In genomic region chr20:15236812-15237211, GRCh38 we compare ENCODE assay signal across 8 cellular contexts.
DNase-seq lines count a peak whose midpoint lies in the region; ATAC-seq lines count a peak whose summit lies in the region.

No MANE protein-coding gene starts in this region.

- no peaks in the 10 kb centered on the region for H3K36me3 Mint-ChIP-seq in activated CD4-positive, alpha-beta memory T cell treated with anti-CD3 and anti-CD28 coated beads, Interleukin-2, amount 10 ng/mL, durations not matched to agents 7 days and 5 days (ENCODE audit: low read depth)

- no peaks in the 10 kb centered on the region for H3K4me1 Mint-ChIP-seq in activated CD4-positive, alpha-beta memory T cell treated with anti-CD3 and anti-CD28 coated beads, Interleukin-2, amount 10 ng/mL, durations not matched to agents 7 days and 5 days

- POLR2A ChIA-PET in activated CD4-positive, alpha-beta memory T cell treated with anti-CD3 and anti-CD28 coated beads, Interleukin-2, amount 10 ng/mL, durations not matched to agents 7 days and 5 days (lab: Charles Lee): no interaction called here

- peaks cover 7% of the 10 kb centered on the region for H3K9me3 Mint-ChIP-seq in activated CD4-positive, alpha-beta memory T cell treated with anti-CD3 and anti-CD28 coated beads, Interleukin-2, amount 10 ng/mL, durations not matched to agents 7 days and 5 days

- H3K4me3 Mint-ChIP-seq in activated CD4-positive, alpha-beta memory T cell treated with anti-CD3 and anti-CD28 coated beads, Interleukin-2, amount 10 ng/mL, durations not matched to agents 7 days and 5 days: no peak overlapping the region

- DNase-seq in DMS53 (lab: John Stamatoyannopoulos, UW): peak; percentile 81
- peak; percentile 59 for DNase-seq in HS-27A (ENCODE audit: low read depth)
- DNase-seq in SK-N-DZ (ENCODE audit: low spot score): peak; percentile 32
- peak; percentile 38 for DNase-seq in iris pigment epithelial cell (ENCODE audit: low read depth)
- DNase-seq in NCI-H1105 treated with DMSO at 0.1 percent for 48 hours (lab: John Stamatoyannopoulos, UW): no peak
- no peak for DNase-seq in activated CD4-positive, alpha-beta memory T cell treated with anti-CD3 and anti-CD28 coated beads, Interleukin-2, amount 10 ng/mL, durations not matched to agents 7 days and 5 days
- DNase-seq in NCI-H187 treated with DMSO at 0.1 percent for 48 hours (lab: John Stamatoyannopoulos, UW): no peak

- no peaks in the 10 kb centered on the region for H3K27me3 Mint-ChIP-seq in activated CD4-positive, alpha-beta memory T cell treated with anti-CD3 and anti-CD28 coated beads, Interleukin-2, amount 10 ng/mL, durations not matched to agents 7 days and 5 days

- CTCF ChIA-PET in activated CD4-positive, alpha-beta memory T cell treated with anti-CD3 and anti-CD28 coated beads, Interleukin-2, amount 10 ng/mL, durations not matched to agents 7 days and 5 days (lab: Charles Lee): no interaction called here

- H3K27ac Mint-ChIP-seq in activated CD4-positive, alpha-beta memory T cell treated with anti-CD3 and anti-CD28 coated beads, Interleukin-2, amount 10 ng/mL, durations not matched to agents 7 days and 5 days: no peak overlapping the region

- peak; percentile 83 for ATAC-seq in GM19395 (IDR thresholded peaks at IDR 0.05; ENCODE audit: unreplicated experiment)

Comparison
In these comparisons a context has a peak if more than half of its experiments do, and no peak if none do; other contexts are left out.
1. DNase-seq: peak in DMS53 (single experiment), HS-27A (single experiment), SK-N-DZ (single experiment) and iris pigment epithelial cell (single experiment); none in NCI-H1105 treated with DMSO at 0.1 percent for 48 hours (single experiment), activated CD4-positive, alpha-beta memory T cell treated with anti-CD3 and anti-CD28 coated beads, Interleukin-2, amount 10 ng/mL, durations not matched to agents 7 days and 5 days (single experiment) and NCI-H187 treated with DMSO at 0.1 percent for 48 hours (single experiment).